In genomic region chr9:32926901-32927300, GRCh38 we compare ENCODE assay signal across 18 cellular contexts.
"Had no signal": no experiment of that assay in that cellular context is flagged by ENCODE, and none has a peak within 500 bp of the region (broad histone marks: within the 10 kb centered on the region; RNA-seq: fewer than 3 reads in every experiment).

No MANE protein-coding gene starts in this region.

- H3K4me3 ChIP-seq: dorsolateral prefrontal cortex, gastrocnemius medialis, ovary, spleen, thoracic aorta, upper lobe of right lung had no signal

- DNase-seq: activated B cell treated with CpG ODN at 0.5 μM for 24 hours; activated CD4-positive, alpha-beta memory T cell treated with anti-CD3 and anti-CD28 coated beads for 36 hours; activated CD4-positive, alpha-beta T cell treated with anti-CD3 and anti-CD28 coated beads for 4 hours; activated CD8-positive, alpha-beta memory T cell treated with anti-CD3 and anti-CD28 coated beads, Interleukin-2, amount 10 ng/mL, durations not matched to agents 7 days and 5 days; activated naive CD8-positive, alpha-beta T cell treated with anti-CD3 and anti-CD28 coated beads, Interleukin-2, amount 10 ng/mL, durations not matched to agents 7 days and 5 days; endodermal cell; erythroblast; gastrocnemius medialis; head of caudate nucleus; kidney; naive thymus-derived CD8-positive, alpha-beta T cell; ovary; spleen; stimulated activated CD4-positive, alpha-beta T cell treated with anti-CD3 and anti-CD28 coated beads, Interleukin-4, amount 100 ng/mL, for 4 hours; upper lobe of right lung had no signal

- H3K27ac ChIP-seq: dorsolateral prefrontal cortex, gastrocnemius medialis, ovary, spleen, thoracic aorta, upper lobe of right lung had no signal

- H3K9me3 Mint-ChIP-seq: activated CD4-positive, alpha-beta memory T cell treated with anti-CD3 and anti-CD28 coated beads for 36 hours; activated naive CD8-positive, alpha-beta T cell treated with anti-CD3 and anti-CD28 coated beads, Interleukin-2, amount 10 ng/mL, durations not matched to agents 7 days and 5 days had no signal

- H3K4me1 Mint-ChIP-seq: activated B cell treated with CpG ODN at 0.5 μM for 24 hours; activated CD8-positive, alpha-beta memory T cell treated with anti-CD3 and anti-CD28 coated beads, Interleukin-2, amount 10 ng/mL, durations not matched to agents 7 days and 5 days; activated naive CD8-positive, alpha-beta T cell treated with anti-CD3 and anti-CD28 coated beads, Interleukin-2, amount 10 ng/mL, durations not matched to agents 7 days and 5 days; endodermal cell; naive thymus-derived CD8-positive, alpha-beta T cell; stimulated activated memory B cell treated with anti-CD40 and anti-IgM and Interleukin-4, amounts not matched to agents 10 μg/mL and 1 μg/mL and 100 μg/mL, for 72 hours had no signal

- H3K27me3 Mint-ChIP-seq: activated CD4-positive, alpha-beta memory T cell treated with anti-CD3 and anti-CD28 coated beads for 36 hours; stimulated activated memory B cell treated with anti-CD40 and anti-IgM and Interleukin-4, amounts not matched to agents 10 μg/mL and 1 μg/mL and 100 μg/mL, for 72 hours had no signal

- H3K4me1 ChIP-seq: gastrocnemius medialis, spleen had no signal

- H3K4me3 Mint-ChIP-seq: activated B cell treated with CpG ODN at 0.5 μM for 24 hours; activated CD4-positive, alpha-beta memory T cell treated with anti-CD3 and anti-CD28 coated beads for 36 hours; activated CD8-positive, alpha-beta memory T cell treated with anti-CD3 and anti-CD28 coated beads, Interleukin-2, amount 10 ng/mL, durations not matched to agents 7 days and 5 days; activated naive CD8-positive, alpha-beta T cell treated with anti-CD3 and anti-CD28 coated beads, Interleukin-2, amount 10 ng/mL, durations not matched to agents 7 days and 5 days; endodermal cell; naive thymus-derived CD8-positive, alpha-beta T cell; stimulated activated memory B cell treated with anti-CD40 and anti-IgM and Interleukin-4, amounts not matched to agents 10 μg/mL and 1 μg/mL and 100 μg/mL, for 72 hours had no signal

- H3K36me3 Mint-ChIP-seq: activated CD8-positive, alpha-beta memory T cell treated with anti-CD3 and anti-CD28 coated beads, Interleukin-2, amount 10 ng/mL, durations not matched to agents 7 days and 5 days; activated naive CD8-positive, alpha-beta T cell treated with anti-CD3 and anti-CD28 coated beads, Interleukin-2, amount 10 ng/mL, durations not matched to agents 7 days and 5 days had no signal

- H3K36me3 ChIP-seq: gastrocnemius medialis, ovary, spleen, thoracic aorta, upper lobe of right lung had no signal

- H3K27ac Mint-ChIP-seq: activated B cell treated with CpG ODN at 0.5 μM for 24 hours; activated CD4-positive, alpha-beta memory T cell treated with anti-CD3 and anti-CD28 coated beads for 36 hours; activated CD8-positive, alpha-beta memory T cell treated with anti-CD3 and anti-CD28 coated beads, Interleukin-2, amount 10 ng/mL, durations not matched to agents 7 days and 5 days; activated naive CD8-positive, alpha-beta T cell treated with anti-CD3 and anti-CD28 coated beads, Interleukin-2, amount 10 ng/mL, durations not matched to agents 7 days and 5 days; endodermal cell; naive thymus-derived CD8-positive, alpha-beta T cell; stimulated activated memory B cell treated with anti-CD40 and anti-IgM and Interleukin-4, amounts not matched to agents 10 μg/mL and 1 μg/mL and 100 μg/mL, for 72 hours had no signal

- H3K27me3 ChIP-seq: dorsolateral prefrontal cortex, gastrocnemius medialis, ovary, upper lobe of right lung had no signal

- H3K9me3 ChIP-seq: gastrocnemius medialis, ovary, thoracic aorta, upper lobe of right lung had no signal
